In genomic region chr5:6632931-6633468, GRCh38 we compare ENCODE assay signal across 8 cellular contexts. TPM values are rescaled to one million over a fixed set of nuclear protein-coding genes. Genes with fewer than 3 reads are reported as not detected.
DNase-seq lines count a peak whose midpoint lies in the region; ATAC-seq and TF ChIP-seq lines count a peak whose summit lies in the region.

TSS of gene NSUN2 (minus strand) at chr5:6633044. CDS start at chr5:6632979, 65 bp downstream.
TSS of gene SRD5A1 (plus strand) at chr5:6633440. CDS start at chr5:6633577, 137 bp downstream.

- H3K9me3 ChIP-seq in osteoblast (ENCODE audit: low read depth, low read length): no peaks in the 10 kb centered on the region
- no peaks in the 10 kb centered on the region for H3K9me3 ChIP-seq in thoracic aorta

- H3K4me3 ChIP-seq in osteoblast (ENCODE audit: insufficient read depth, low read length) (peak within 1 kb of the TSS; percentile 90), thoracic aorta (peak within 1 kb of the TSS; percentile 90)

- H3K9me3 Mint-ChIP-seq in activated naive CD4-positive, alpha-beta T cell treated with anti-CD3 and anti-CD28 coated beads, Interleukin-2, amount 50 U/mL, for 72 hours: no peaks in the 10 kb centered on the region

- peak within 1 kb of the TSS; percentile 98 for H3K4me2 ChIP-seq in osteoblast (ENCODE audit: insufficient read depth, low read length)

- peak; percentile 85 for TF ChIP-seq POLR2A in GM10847 (IDR thresholded peaks at IDR 0.05; ENCODE audit: extremely low read depth, insufficient read length)

- H3K79me2 ChIP-seq in osteoblast (ENCODE audit: insufficient read depth, low read length): peaks cover 92% of the 10 kb centered on the region

- H3K27ac ChIP-seq in osteoblast (ENCODE audit: low read depth, low read length) (peak within 1 kb of the TSS; percentile 99), thoracic aorta (peak within 1 kb of the TSS; percentile 88 to 94)

- peak within 1 kb of the TSS; percentile 95 for H2AFZ ChIP-seq in osteoblast (ENCODE audit: low read length)

- peak; percentile 92 for ATAC-seq in HG02642 (IDR thresholded peaks at IDR 0.05; ENCODE audit: poor library complexity, unreplicated experiment)
- peak; percentile 87 to 92 for ATAC-seq in activated naive CD4-positive, alpha-beta T cell treated with anti-CD3 and anti-CD28 coated beads, Interleukin-2, amount 50 U/mL, for 72 hours
- peak; percentile 99 for ATAC-seq in thoracic aorta (ENCODE audit: insufficient number of reproducible peaks, low FRiP score, low read depth)

- no peaks in the 10 kb centered on the region for H3K27me3 ChIP-seq in osteoblast (ENCODE audit: insufficient read depth, low read length)
- H3K27me3 ChIP-seq in thoracic aorta (replicated peaks; ENCODE audit: insufficient read depth): no peaks in the 10 kb centered on the region

- H3K4me1 ChIP-seq in osteoblast (ENCODE audit: insufficient read depth, low read length) (peaks cover 11% of the 10 kb centered on the region), thoracic aorta (ENCODE audit: control insufficient read depth in 1 of 2, low read depth in 2 of 2) (peaks cover 8 to 22% of the 10 kb centered on the region in 2 donors)

- peak within 1 kb of the TSS; percentile 90 to 99 for H3K27ac Mint-ChIP-seq in activated naive CD4-positive, alpha-beta T cell treated with anti-CD3 and anti-CD28 coated beads, Interleukin-2, amount 50 U/mL, for 72 hours

- TF ChIP-seq CTCF in osteoblast (IDR thresholded peaks at IDR 0.05; ENCODE audit: extremely low read depth, low read depth, low read length): no peak
- TF ChIP-seq CTCF in thoracic aorta (IDR thresholded peaks at IDR 0.05): no peak

- DNase-seq in NCI-H1105 (lab: John Stamatoyannopoulos, UW): peak; percentile 85
- peak; percentile 83 for DNase-seq in SKM-1 (lab: John Stamatoyannopoulos, UW; ENCODE audit: unreplicated experiment)
- peak; percentile 93 to 95 for DNase-seq in activated naive CD4-positive, alpha-beta T cell treated with anti-CD3 and anti-CD28 coated beads, Interleukin-2, amount 50 U/mL, for 72 hours (ENCODE audit: low spot score in 2 of 2)
- peak; percentile 94 for DNase-seq in glomerular visceral epithelial cell (ENCODE audit: extremely low spot score)
- peak; percentile 99 for DNase-seq in osteoblast (ENCODE audit: insufficient read length, low spot score, missing footprints)
- peak; percentile 54 for DNase-seq in thoracic aorta (ENCODE audit: low spot score)

- peaks cover 26% of the 10 kb centered on the region for H3K36me3 ChIP-seq in osteoblast (ENCODE audit: insufficient read depth, low read length)
- H3K36me3 ChIP-seq in thoracic aorta: peaks cover 8% of the 10 kb centered on the region

- H3K36me3 Mint-ChIP-seq in activated naive CD4-positive, alpha-beta T cell treated with anti-CD3 and anti-CD28 coated beads, Interleukin-2, amount 50 U/mL, for 72 hours: peaks cover 22 to 42% of the 10 kb centered on the region in 2 donors

- peaks cover 20% of the 10 kb centered on the region for H4K20me1 ChIP-seq in osteoblast (ENCODE audit: insufficient read depth, low read length)

RNA-seq across cellular contexts. Expression of gene NSUN2, which starts in this region (rescaled TPM):
- total RNA-seq in activated naive CD4-positive, alpha-beta T cell treated with anti-CD3 and anti-CD28 coated beads, Interleukin-2, amount 50 U/mL, for 72 hours: 10 to 100 TPM; 50.6 to 94.0 TPM
- total RNA-seq in osteoblast (32.7 and 39.4 TPM in 2 replicates), thoracic aorta (10 to 100 TPM; 42.2 to 52.6 TPM)

RNA-seq across cellular contexts. Expression of gene SRD5A1, which starts in this region (rescaled TPM):
- total RNA-seq in activated naive CD4-positive, alpha-beta T cell treated with anti-CD3 and anti-CD28 coated beads, Interleukin-2, amount 50 U/mL, for 72 hours: 1 to 10 TPM; 7.3 to 8.4 TPM
- total RNA-seq in osteoblast: 8.8 and 9.4 TPM in 2 replicates
- total RNA-seq in thoracic aorta: 1 to 10 TPM; 7.6 to 8.5 TPM

Comparison
In these comparisons a context has a peak if more than half of its experiments do, and no peak if none do; other contexts are left out.
1. Peak in every context shown above with its lines: DNase-seq, ATAC-seq, H3K4me3 ChIP-seq and H3K27ac ChIP-seq.